In genomic region chr22:43625242-43625641, GRCh38 we compare ENCODE assay signal across 1 cellular context.
TF ChIP-seq lines count a peak whose summit lies in the region.

No MANE protein-coding gene starts in this region.

TF ChIP-seq in IMR-90, 13 proteins besides CTCF, POLR2A, EP300 and RAD21 (continued from another document):
- TF ChIP-seq ELK1 (IDR thresholded peaks at IDR 0.05; ENCODE audit: borderline replicate concordance, low read depth, low read length), result no peak
